Comparison of ENCODE assay signal across 1 cellular context in the genomic region with DNA sequence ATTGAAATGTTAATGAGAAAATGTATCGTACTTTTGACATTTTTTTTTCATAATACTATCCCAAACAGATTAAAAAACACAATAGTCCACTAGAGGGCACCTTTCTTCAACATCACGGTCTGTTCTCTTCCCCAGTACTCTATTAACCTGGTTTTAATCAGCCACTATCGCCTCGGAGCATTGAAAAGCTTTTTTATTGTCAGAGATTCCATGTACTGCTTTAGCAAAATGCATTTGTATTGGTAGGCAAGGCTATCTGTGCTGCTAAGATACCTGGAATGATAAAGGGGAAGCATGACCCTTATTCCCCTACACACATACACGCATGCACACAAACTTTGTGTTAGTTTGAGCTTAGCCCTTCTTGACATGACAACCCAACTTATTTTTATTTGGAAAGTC.
TF ChIP-seq lines count a peak whose summit lies in the region.

No MANE protein-coding gene starts in this region.

TF ChIP-seq in A549, 52 proteins besides CTCF, POLR2A, EP300 and RAD21 (continued from another document):
- TF ChIP-seq SMC3 (IDR thresholded peaks at IDR 0.05) (peak; percentile 73), RNF2 (IDR thresholded peaks at IDR 0.05; ENCODE audit: borderline replicate concordance, low read depth) (no peak), ESRRA (IDR thresholded peaks at IDR 0.05; ENCODE audit: borderline replicate concordance, low read length) (no peak), ZC3H11A (IDR thresholded peaks at IDR 0.05) (no peak), JUN (IDR thresholded peaks at IDR 0.05) (no peak)
